Comparison of ENCODE assay signal across 8 cellular contexts in the genomic region with DNA sequence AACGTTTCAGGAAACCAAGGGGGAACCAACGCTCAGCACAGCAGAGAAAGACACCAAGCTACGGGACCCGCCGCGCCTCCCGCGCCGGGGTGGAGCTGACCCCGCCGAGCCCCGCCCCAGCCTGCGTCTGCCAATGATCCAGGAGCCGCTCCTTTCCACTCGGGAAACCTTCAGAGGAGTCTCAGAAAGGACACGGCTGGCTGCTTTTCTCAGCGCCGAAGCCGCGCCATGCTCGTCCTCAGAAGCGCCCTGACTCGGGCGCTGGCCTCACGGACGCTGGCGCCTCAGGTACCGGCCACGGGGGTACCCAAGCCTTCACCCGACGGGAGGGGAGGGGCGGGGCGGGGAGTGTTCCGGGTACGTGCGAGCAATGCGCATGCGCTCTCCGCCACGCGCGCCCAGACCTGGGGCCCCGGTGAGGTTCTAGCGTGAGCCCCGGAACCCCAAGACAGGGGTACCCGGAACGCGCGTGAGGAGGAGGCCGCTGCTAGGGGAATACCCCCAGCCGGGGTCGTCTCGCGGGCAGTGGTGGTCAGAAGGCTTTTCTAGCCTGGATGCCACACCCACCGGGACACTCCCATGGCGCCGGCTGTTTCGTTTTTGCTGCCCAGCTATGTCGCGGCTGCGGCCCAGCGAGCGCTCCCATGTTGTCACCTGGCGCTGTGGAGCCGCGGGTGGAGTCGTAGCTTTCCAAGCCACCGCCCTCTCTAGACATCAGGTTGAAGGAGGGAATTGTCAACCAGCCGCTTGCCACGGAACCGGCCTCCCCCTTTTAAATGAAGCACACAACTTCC. TPM values are rescaled to one million over a fixed set of nuclear protein-coding genes. Genes with fewer than 3 reads are reported as not detected.
DNase-seq lines count a peak whose midpoint lies in the region; ATAC-seq and TF ChIP-seq lines count a peak whose summit lies in the region.

A gene (plus strand): TSS at position 119 of the 794 bp plus-strand sequence. CDS start 110 bp downstream, at position 229.

- CTCF ChIA-PET in BJ (lab: Yijun Ruan, JAX) = interaction anchor here (0.7 to 1.0 kb wide), 2 partner anchors 668 to 720 kb away, joined by 3 read pairs; no protein-coding TSS in a partner anchor

- H3K27ac ChIP-seq in colonic mucosa = peak within 1 kb of the TSS; percentile 92

- ATAC-seq in HG03432 (IDR thresholded peaks at IDR 0.05; ENCODE audit: unreplicated experiment) (peak; percentile 92), left lobe of liver (peak; percentile 89)

- TF ChIP-seq CTCF in BJ (IDR thresholded peaks at IDR 0.05; ENCODE audit: insufficient read depth, low read depth, low read length) (no peak), colonic mucosa (IDR thresholded peaks at IDR 0.05) (no peak)

- peak; percentile 78 for TF ChIP-seq POLR2A in GM19193 (IDR thresholded peaks at IDR 0.05; ENCODE audit: extremely low read depth, insufficient read depth, insufficient read length)

- H3K9ac ChIP-seq in colonic mucosa (ENCODE audit: low read depth in 2 of 2, low read length in 2 of 2) = peak within 1 kb of the TSS; percentile 80 to 85

- H3K36me3 Mint-ChIP-seq in activated CD4-positive, alpha-beta T cell treated with anti-CD3 and anti-CD28 coated beads, Interleukin-2, amount 10 ng/mL, durations not matched to agents 24 days and 14 days (ENCODE audit: low read depth) = peaks cover 11% of the 10 kb centered on the region

- H3K9me3 ChIP-seq in colonic mucosa = no peaks in the 10 kb centered on the region

- no peaks in the 10 kb centered on the region for H3K27me3 ChIP-seq in BJ (ENCODE audit: control insufficient read depth, insufficient read depth, low read length)
- no peaks in the 10 kb centered on the region for H3K27me3 ChIP-seq in colonic mucosa

- peaks cover 26% of the 10 kb centered on the region for H3K4me1 Mint-ChIP-seq in activated CD4-positive, alpha-beta T cell treated with anti-CD3 and anti-CD28 coated beads, Interleukin-2, amount 10 ng/mL, durations not matched to agents 24 days and 14 days

- H3K9me3 Mint-ChIP-seq in activated CD4-positive, alpha-beta T cell treated with anti-CD3 and anti-CD28 coated beads, Interleukin-2, amount 10 ng/mL, durations not matched to agents 24 days and 14 days = no peaks in the 10 kb centered on the region

- no peaks in the 10 kb centered on the region for H3K4me1 ChIP-seq in colonic mucosa

- H3K27me3 Mint-ChIP-seq in activated CD4-positive, alpha-beta T cell treated with anti-CD3 and anti-CD28 coated beads, Interleukin-2, amount 10 ng/mL, durations not matched to agents 24 days and 14 days = no peaks in the 10 kb centered on the region

- DNase-seq in BJ (ENCODE audit: low read depth) = no peak
- DNase-seq in NCI-H69 (lab: John Stamatoyannopoulos, UW) = peak; percentile 95
- peak; percentile 97 for DNase-seq in activated CD4-positive, alpha-beta T cell treated with anti-CD3 and anti-CD28 coated beads, Interleukin-2, amount 10 ng/mL, durations not matched to agents 24 days and 14 days
- DNase-seq in colonic mucosa = peak; percentile 92
- peak; percentile 92 for DNase-seq in left lobe of liver (ENCODE audit: low spot score)
- peak; percentile 87 to 89 for DNase-seq in stimulated activated CD4-positive, alpha-beta T cell treated with anti-CD3 and anti-CD28 coated beads, Interleukin-2, amount 100 ng/mL, for 24 hours

- H3K36me3 ChIP-seq in BJ (ENCODE audit: control insufficient read depth, insufficient read depth, low read length) (no peaks in the 10 kb centered on the region), colonic mucosa (no peaks in the 10 kb centered on the region)

- H3K4me3 ChIP-seq in BJ (ENCODE audit: low read depth, low read length) (peak within 1 kb of the TSS; percentile 92), colonic mucosa (peak within 1 kb of the TSS; percentile 70)

- H3K4me3 Mint-ChIP-seq in activated CD4-positive, alpha-beta T cell treated with anti-CD3 and anti-CD28 coated beads, Interleukin-2, amount 10 ng/mL, durations not matched to agents 24 days and 14 days = peak within 1 kb of the TSS; percentile 93

- H3K27ac Mint-ChIP-seq in activated CD4-positive, alpha-beta T cell treated with anti-CD3 and anti-CD28 coated beads, Interleukin-2, amount 10 ng/mL, durations not matched to agents 24 days and 14 days = peak within 1 kb of the TSS; percentile 96

- intact Hi-C loops in activated CD4-positive, alpha-beta T cell treated with anti-CD3 and anti-CD28 coated beads, Interleukin-2, amount 10 ng/mL, durations not matched to agents 24 days and 14 days (cut with micrococcal nuclease) = loop anchor here (1.0 to 10.0 kb wide), 9 partner anchors 16 to 953 kb away; a partner anchor contains a TSS
- intact Hi-C loops in colonic mucosa (cut with DNase I) = no loop called here

- POLR2A ChIA-PET in BJ (lab: Charles Lee) = interaction anchor here (0.5 to 0.7 kb wide), 2 partner anchors 254 to 449 kb away, joined by 3 to 21 read pairs; no protein-coding TSS in a partner anchor

RNA-seq across cellular contexts. Expression of the gene that starts here (rescaled TPM):
- 40.6 and 62.8 TPM in 2 replicates for polyA plus RNA-seq in BJ (2011; rRNA removed)
- polyA minus RNA-seq in BJ (2011; rRNA and poly(A)+ RNA removed) = 6.7 and 8.5 TPM in 2 replicates
- total RNA-seq in activated CD4-positive, alpha-beta T cell treated with anti-CD3 and anti-CD28 coated beads, Interleukin-2, amount 10 ng/mL, durations not matched to agents 24 days and 14 days = 9.4 and 10.8 TPM in 2 replicates
- 10 to 100 TPM; 25.4 to 49.6 TPM for total RNA-seq in colonic mucosa
- 18.4 TPM for total RNA-seq in left lobe of liver
